14 cellular contexts compared by ENCODE assay signal in genomic region chr9:133492061-133493021, GRCh38. TPM values are rescaled to one million over a fixed set of nuclear protein-coding genes. Genes with fewer than 3 reads are reported as not detected.
A peak's percentile ranks its signal among the peaks of the same experiment; 100 is the strongest.
DNase-seq lines count a peak whose midpoint lies in the region; FAIRE-seq and TF ChIP-seq lines count a peak whose summit lies in the region.
"Had no signal": no experiment of that assay in that cellular context is flagged by ENCODE, and none has a peak within 500 bp of the region (broad histone marks: within the 10 kb centered on the region; RNA-seq: fewer than 3 reads in every experiment).

No MANE protein-coding gene starts in this region.

- no peak for FAIRE-seq in GM12892 (lab: Jason Lieb, UNC)

- H3K4me3 ChIP-seq in AG10803 (ENCODE audit: low read length) = no peak overlapping the region
- H3K4me3 ChIP-seq: SJSA1, suprapubic skin had no signal

- no peak for TF ChIP-seq CTCF in AG10803 (conservative IDR thresholded peaks at IDR 0.05; ENCODE audit: low read length)
- TF ChIP-seq CTCF in nephron progenitor cell (IDR thresholded peaks at IDR 0.05) = no peak

- TF ChIP-seq POLR2A in GM12892 (IDR thresholded peaks at IDR 0.05; ENCODE audit: low read depth, low read length) = no peak

- H3K9me3 Mint-ChIP-seq in nephron progenitor cell = no peaks in the 10 kb centered on the region
- H3K9me3 Mint-ChIP-seq: activated T-helper 2 cell treated with anti-CD3 and anti-CD28 coated beads, Interferon-gamma antibody, Interleukin-2, Interleukin-4, amounts not matched to agents 10 μg/mL and 5 μg/mL and 100 μg/mL, durations not matched to agents 14 hours and 24 hours and 36 hours had no signal

- no peaks in the 10 kb centered on the region for H3K27me3 Mint-ChIP-seq in nephron progenitor cell (ENCODE audit: low read depth, poor library complexity)

- peak overlapping the region; percentile 19 for H3K27ac Mint-ChIP-seq in nephron progenitor cell
- H3K27ac Mint-ChIP-seq: activated T-helper 2 cell treated with anti-CD3 and anti-CD28 coated beads, Interferon-gamma antibody, Interleukin-2, Interleukin-4, amounts not matched to agents 10 μg/mL and 5 μg/mL and 100 μg/mL, durations not matched to agents 14 hours and 24 hours and 36 hours had no signal

- H3K4me3 Mint-ChIP-seq in nephron progenitor cell = no peak overlapping the region

- DNase-seq in AG10803 (ENCODE audit: low read depth) = peak; percentile 43
- DNase-seq in NCI-H69 (lab: John Stamatoyannopoulos, UW) = peak; percentile 16
- no peak for DNase-seq in epithelial cell of prostate (ENCODE audit: low read depth, low spot score)
- DNase-seq in nephron progenitor cell = no peak
- DNase-seq in GM12892 (ENCODE audit: insufficient read length) = no peak
- no peak for DNase-seq in DMS153 treated with DMSO at 0.1 percent for 48 hours (lab: John Stamatoyannopoulos, UW; ENCODE audit: unreplicated experiment)
- DNase-seq in NCI-H146 (lab: John Stamatoyannopoulos, UW) = no peak
- DNase-seq in NCI-H748 (lab: John Stamatoyannopoulos, UW; ENCODE audit: unreplicated experiment) = no peak
- DNase-seq: caudate nucleus, KG1 had no signal

- peaks cover 36% of the 10 kb centered on the region for H3K4me1 Mint-ChIP-seq in nephron progenitor cell

- no peaks in the 10 kb centered on the region for H3K36me3 Mint-ChIP-seq in nephron progenitor cell (ENCODE audit: low read depth)

- H3K27ac ChIP-seq in epithelial cell of prostate = peak overlapping the region; percentile 9
- H3K27ac ChIP-seq: SJSA1, suprapubic skin had no signal

RNA-seq across cellular contexts. Expression of gene SLC2A6, which starts 13.4 kb away (rescaled TPM):
- polyA plus RNA-seq in GM12892 (2012; ENCODE audit: missing spikeins) = 8.8 TPM

RNA-seq across cellular contexts. Expression of gene MYMK, which starts 32.4 kb away (rescaled TPM):
- not detected for polyA plus RNA-seq in GM12892 (2012; ENCODE audit: missing spikeins)
- polyA plus RNA-seq: liver had no signal

RNA-seq across cellular contexts. Expression of gene CACFD1, which starts 32.6 kb away (rescaled TPM):
- 1.3 TPM for polyA plus RNA-seq in GM12892 (2012; ENCODE audit: missing spikeins)

RNA-seq across cellular contexts. Expression of gene ADAMTSL2, which starts 42.2 kb away (rescaled TPM):
- polyA plus RNA-seq in GM12892 (2012; ENCODE audit: missing spikeins) = not detected

Comparison
In these comparisons a context has a peak if more than half of its experiments do, and no peak if none do; other contexts are left out.
1. DNase-seq: peak in AG10803 (single experiment) and NCI-H69 (single experiment); none in epithelial cell of prostate (single experiment), nephron progenitor cell (single experiment), GM12892 (single experiment), DMS153 treated with DMSO at 0.1 percent for 48 hours (single experiment), NCI-H146 (single experiment) and NCI-H748 (single experiment).